ENCODE assay signal across 5 cellular contexts in the genomic region with DNA sequence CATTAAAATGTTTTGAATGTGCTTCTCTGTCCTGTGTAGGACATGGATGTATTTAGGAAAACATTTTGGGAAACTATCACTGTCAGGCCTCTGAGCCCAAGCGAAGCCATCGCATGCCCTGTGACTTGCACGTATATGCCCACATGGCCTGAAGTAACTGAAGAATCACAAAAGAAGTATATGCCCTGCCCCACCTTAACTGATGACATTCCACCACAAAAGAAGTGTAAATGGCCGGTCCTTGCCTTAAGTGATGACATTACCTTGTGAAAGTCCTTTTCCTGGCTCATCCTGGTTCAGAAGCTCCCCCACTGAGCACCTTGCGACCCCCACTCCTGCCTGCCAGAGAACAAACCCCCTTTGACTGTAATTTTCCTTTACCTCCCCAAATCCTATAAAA.
A peak's percentile ranks its signal among the peaks of the same experiment; 100 is the strongest.
DNase-seq lines count a peak whose midpoint lies in the region; ATAC-seq, FAIRE-seq and TF ChIP-seq lines count a peak whose summit lies in the region.
"Not testable (repeated sequence)": the region's sequence is repeated elsewhere in the genome, so short reads cannot be mapped to it uniquely, and the experiment has no call there.

No MANE protein-coding gene starts in this region.

- intact Hi-C loops in HepG2 (cut with micrococcal nuclease; ENCODE audit: unreplicated experiment) = not testable (repeated sequence)

- TF ChIP-seq POLR2A in H1 (IDR thresholded peaks at IDR 0.05; ENCODE audit: control extremely low read depth in 1 of 2, low read depth in 2 of 2, low read length in 2 of 2); HepG2 (IDR thresholded peaks at IDR 0.05; ENCODE audit: insufficient read depth in 1 of 2, low read depth in 2 of 2, low read length in 2 of 2): not testable (repeated sequence)

- H3K14ac ChIP-seq in H9 (ENCODE audit: insufficient read depth, low read length); H1 (ENCODE audit: insufficient read length): not testable (repeated sequence)

- WGBS in H9 (ENCODE audit: extremely low coverage, insufficient read length, low lambda C conversion rate) = no CpG with 5 or more reads among the region's 5 CpGs
- WGBS in H1 (ENCODE audit: extremely low coverage in 1 of 2, insufficient coverage in 1 of 2, insufficient read length in 1 of 2, insufficient replicate concordance in 2 of 2, low coverage in 1 of 2, low lambda C conversion rate in 2 of 2, missing lambda C conversion rate in 1 of 2), 2 experiments = 48% methylated on average over 4 of the region's 5 CpGs; no CpG with 5 or more reads in 1 of the 2 experiments
- 37% methylated on average over 5 of the region's 5 CpGs for WGBS in HepG2 (ENCODE audit: low lambda C conversion rate)

- H3T11ph ChIP-seq in H9 (ENCODE audit: low read length) = not testable (repeated sequence)

- in situ Hi-C loops in HepG2 (cut with HindIII; ENCODE audit: extremely low pct_ligation_motif_present, low pct_unique_long_range_greater_than_20kb) = not testable (repeated sequence)

- CTCF ChIA-PET in WTC11 (lab: Charles Lee); H1 (lab: Charles Lee; ENCODE audit: partially characterized antibody); HepG2 (lab: Yijun Ruan, JAX; ENCODE audit: low intra/inter-chr PET ratio, low total read pairs): not testable (repeated sequence)

- H3K27me3 ChIP-seq in H9 (ENCODE audit: insufficient read depth, low read length); H1 (replicated peaks in 1 of 4; ENCODE audit: control insufficient read depth in 3 of 4, extremely low read depth in 1 of 4, insufficient read depth in 3 of 4, low read length in 3 of 4); HepG2 (ENCODE audit: control insufficient read depth in 1 of 2, insufficient read depth in 2 of 2, low read length in 2 of 2): not testable (repeated sequence)

- peaks cover 37 to 43% of the 10 kb centered on the region in 2 experiments for H3K4me1 Mint-ChIP-seq in H9
- H3K4me1 Mint-ChIP-seq in WTC11 = peaks cover 74% of the 10 kb centered on the region

- H3K27ac Mint-ChIP-seq in H9 = peak overlapping the region in 1 of 3 experiments; percentile 52; a peak in 2 of 7 replicates
- H3K27ac Mint-ChIP-seq in WTC11 = not testable (repeated sequence)

- H2AFZ ChIP-seq in H9 (ENCODE audit: low read length); H1 (ENCODE audit: low read length); HepG2 (ENCODE audit: low read length): not testable (repeated sequence)

- peaks cover 29% of the 10 kb centered on the region for H3K4me1 ChIP-seq in ES-I3 (ENCODE audit: insufficient read depth, low read length)
- H3K4me1 ChIP-seq in H9 (ENCODE audit: insufficient read depth, low read length); H1 (replicated peaks in 1 of 4; ENCODE audit: control insufficient read depth in 3 of 4, insufficient read depth in 4 of 4, low read length in 3 of 4); HepG2 (ENCODE audit: insufficient read depth, low read length): not testable (repeated sequence)

- not testable (repeated sequence) for H3K23ac ChIP-seq in H9 (ENCODE audit: insufficient read length, low read depth, low read length); H1 (ENCODE audit: insufficient read length)

- H2BK20ac ChIP-seq in H9 (ENCODE audit: low read depth, low read length, poor library complexity, severe bottlenecking); H1 (ENCODE audit: low read length): not testable (repeated sequence)

- not testable (repeated sequence) for ATAC-seq in WTC11, HepG2

- peak overlapping the region; percentile 34 to 46; a peak in 3 of 5 replicates for H3K4me3 Mint-ChIP-seq in H9
- peak overlapping the region; percentile 43 for H3K4me3 Mint-ChIP-seq in WTC11

- H3K79me2 ChIP-seq in H9 (ENCODE audit: insufficient read depth, low read length); HepG2 (ENCODE audit: insufficient read depth, low read length): not testable (repeated sequence)
- peaks cover 0 to 17% of the 10 kb centered on the region in 2 experiments; a peak in 2 of 4 replicates for H3K79me2 ChIP-seq in H1 (ENCODE audit: control insufficient read depth in 1 of 2, insufficient read depth in 2 of 2, low read length in 2 of 2)

- H4K20me1 ChIP-seq in H9 (ENCODE audit: control insufficient read depth, insufficient read depth, insufficient read length); H1 (replicated peaks in 1 of 2; ENCODE audit: control insufficient read depth in 1 of 2, insufficient read depth in 2 of 2, low read length in 2 of 2); HepG2 (ENCODE audit: insufficient read depth, low read length): not testable (repeated sequence)

- TF ChIP-seq CTCF in H9 (conservative IDR thresholded peaks at IDR 0.05); WTC11 (IDR thresholded peaks at IDR 0.05); H1 (IDR thresholded peaks at IDR 0.05; ENCODE audit: control extremely low read depth in 1 of 3, insufficient read depth in 1 of 3, low read depth in 1 of 3, low read length in 3 of 3); HepG2 (CRISPR knock-in tag; IDR thresholded peaks at IDR 0.05): not testable (repeated sequence)

- FAIRE-seq in H1 (lab: Jason Lieb, UNC) (peak; percentile 60), HepG2 (lab: Jason Lieb, UNC) (peak; percentile 8)

- H3K18ac ChIP-seq in H9 (ENCODE audit: insufficient read length, low read depth, low read length); H1 (ENCODE audit: extremely low read depth, low read length): not testable (repeated sequence)

- TF ChIP-seq EP300 in H1 (IDR thresholded peaks at IDR 0.05; ENCODE audit: borderline replicate concordance in 1 of 2, low read depth in 2 of 2, low read length in 2 of 2); HepG2 (IDR thresholded peaks at IDR 0.05; ENCODE audit: low read depth in 2 of 2, low read length in 2 of 2); HepG2 (CRISPR knock-in tag; IDR thresholded peaks at IDR 0.05; ENCODE audit: borderline replicate concordance): not testable (repeated sequence)

- H3K9me3 Mint-ChIP-seq in H9, WTC11: not testable (repeated sequence)

- H4K8ac ChIP-seq in H9 (replicated peaks; ENCODE audit: insufficient read length, low read depth, low read length); H1 (ENCODE audit: extremely low read depth, insufficient read depth, low read length): not testable (repeated sequence)

- not testable (repeated sequence) for TF ChIP-seq RAD21 in H1 (IDR thresholded peaks at IDR 0.05 in 1 of 2, conservative IDR thresholded peaks at IDR 0.05 in 1 of 2; ENCODE audit: low read depth in 2 of 2, low read length in 2 of 2); HepG2 (CRISPR knock-in tag; IDR thresholded peaks at IDR 0.05)

- POLR2A ChIA-PET in WTC11 (lab: Charles Lee) = interaction anchor here (0.6 kb wide), 1 partner anchor 1749 kb away, joined by 6 read pairs; no protein-coding TSS in a partner anchor
- POLR2A ChIA-PET in H1 (lab: Charles Lee; ENCODE audit: partially characterized antibody); HepG2 (lab: Yijun Ruan, JAX): not testable (repeated sequence)

- not testable (repeated sequence) for H3K27me3 Mint-ChIP-seq in H9 (ENCODE audit: low read depth); WTC11 (ENCODE audit: low read depth)

- H3K36me3 ChIP-seq in ES-I3 (ENCODE audit: insufficient read depth, low read length); H1 (ENCODE audit: control insufficient read depth in 2 of 4, insufficient read depth in 4 of 4, low read length in 3 of 4); HepG2 (replicated peaks in 1 of 2; ENCODE audit: control insufficient read depth in 1 of 2, insufficient read depth in 2 of 2, low read length in 2 of 2): not testable (repeated sequence)

- peak; percentile 59 for DNase-seq in H9
- DNase-seq in WTC11 (ENCODE audit: low spot score); H1 (ENCODE audit: low read depth in 1 of 2, low spot score in 2 of 2); HepG2 (ENCODE audit: low spot score): not testable (repeated sequence)

- H2BK12ac ChIP-seq in H9 (ENCODE audit: insufficient read length, low read depth, low read length); H1 (ENCODE audit: low read depth, low read length): not testable (repeated sequence)

- not testable (repeated sequence) for H3K4me2 ChIP-seq in H9 (ENCODE audit: insufficient read depth, insufficient read length, low read length); HepG2 (ENCODE audit: low read depth, low read length)
- H3K4me2 ChIP-seq in H1 (ENCODE audit: insufficient read depth in 1 of 2, low read depth in 2 of 2, low read length in 2 of 2) = peak overlapping the region in 1 of 2 experiments; percentile 63; a peak in 1 of 4 replicates

- H3K9me3 ChIP-seq in ES-I3 (ENCODE audit: control insufficient read depth, insufficient read depth, low read length); H9 (ENCODE audit: control insufficient read depth, low read depth, low read length); H1 (ENCODE audit: insufficient read depth in 2 of 2, low read depth in 1 of 2, low read length in 1 of 2); HepG2 (ENCODE audit: low read length): not testable (repeated sequence)

- H3K4me3 ChIP-seq in H1 (ENCODE audit: extremely low read depth in 1 of 4, insufficient read depth in 2 of 4, low read depth in 3 of 4, low read length in 4 of 4) = peak overlapping the region in 2 of 4 experiments; percentile 55 to 60; a peak in 3 of 8 replicates
- not testable (repeated sequence) for H3K4me3 ChIP-seq in HepG2 (replicated peaks in 1 of 3; ENCODE audit: insufficient read depth in 1 of 3, low read depth in 2 of 3, low read length in 3 of 3)

- H3K36me3 Mint-ChIP-seq in H9 (ENCODE audit: insufficient read depth in 1 of 3, low read depth in 3 of 3) = not testable (repeated sequence)
- peaks cover 14% of the 10 kb centered on the region for H3K36me3 Mint-ChIP-seq in WTC11

- H2AK5ac ChIP-seq in H9 (ENCODE audit: insufficient read length, low read length); H1 (ENCODE audit: low read depth, low read length): not testable (repeated sequence)

- not testable (repeated sequence) for H2BK120ac ChIP-seq in H9 (ENCODE audit: low read depth, low read length, poor library complexity, severe bottlenecking); H1 (replicated peaks; ENCODE audit: low read depth, low read length)

- peak overlapping the region; percentile 65; the same call in 1 of the 2 replicates for H3K9ac ChIP-seq in ES-I3 (ENCODE audit: low read depth, low read length)
- not testable (repeated sequence) for H3K9ac ChIP-seq in H9 (ENCODE audit: extremely low read depth, insufficient read length, low read length); H1 (replicated peaks in 1 of 4; ENCODE audit: extremely low read depth in 1 of 4, low read depth in 3 of 4, low read length in 3 of 4); HepG2 (ENCODE audit: insufficient read depth, low read depth, low read length)

- H3K4ac ChIP-seq in H9 (ENCODE audit: low read depth, low read length); H1 (replicated peaks; ENCODE audit: insufficient read length, low read depth, low read length): not testable (repeated sequence)

- not testable (repeated sequence) for BruUV-seq in HepG2 (replicated peaks; lab: Mats Ljungman, UMichigan)

- H4K5ac ChIP-seq in H9 (ENCODE audit: insufficient read length, low read depth, low read length); H1 (ENCODE audit: insufficient read length, low read depth, low read length): not testable (repeated sequence)

- not testable (repeated sequence) for H3K79me1 ChIP-seq in H9 (ENCODE audit: insufficient read depth, low read depth, low read length, poor library complexity, severe bottlenecking); H1 (ENCODE audit: low read depth, low read length)

- not testable (repeated sequence) for H3K27ac ChIP-seq in H9 (ENCODE audit: insufficient read length, low read depth, low read length); H1 (ENCODE audit: low read depth, low read length); HepG2 (ENCODE audit: extremely low read length, insufficient read depth, low read length)

- not testable (repeated sequence) for H2BK15ac ChIP-seq in H9 (ENCODE audit: low read depth, low read length); H1 (ENCODE audit: low read length)

- H2BK5ac ChIP-seq in H9 (ENCODE audit: insufficient read length, low read length); H1 (ENCODE audit: low read depth, low read length): not testable (repeated sequence)

- not testable (repeated sequence) for H3K56ac ChIP-seq in H9 (ENCODE audit: insufficient read length, low read depth, low read length); H1 (replicated peaks; ENCODE audit: insufficient read length, low read depth, low read length)

- H3K23me2 ChIP-seq in H9 (ENCODE audit: insufficient read length, low read depth, low read length, poor library complexity, severe bottlenecking); H1 (ENCODE audit: low read depth, low read length): not testable (repeated sequence)

- H4K91ac ChIP-seq in H9 (ENCODE audit: insufficient read length, low read depth, low read length); H1 (replicated peaks; ENCODE audit: insufficient read length, low read length): not testable (repeated sequence)
